ENCODE assay signal across 1 cellular context in the genomic region with DNA sequence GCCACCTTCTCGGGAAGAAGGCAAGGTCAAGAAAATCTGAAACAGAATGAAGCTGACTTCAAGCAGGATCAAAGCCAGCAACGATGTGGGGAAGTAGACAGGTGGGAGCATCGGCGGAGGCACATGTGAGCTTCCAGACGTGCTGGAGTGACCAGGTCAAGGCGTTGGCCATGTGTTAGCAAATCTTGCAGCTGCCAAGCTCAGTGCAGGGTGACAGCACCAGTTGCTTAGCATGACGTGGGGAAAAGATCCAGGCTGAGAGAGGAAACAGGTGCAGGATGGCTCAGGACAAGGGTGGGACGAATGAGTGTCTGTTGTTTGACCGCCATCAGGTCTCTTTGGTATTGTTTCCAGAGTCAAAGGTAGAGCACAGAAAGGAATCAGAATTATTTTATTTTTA.
TF ChIP-seq lines count a peak whose summit lies in the region.

No MANE protein-coding gene starts in this region.

TF ChIP-seq in GM23338, 12 proteins besides CTCF, POLR2A, EP300 and RAD21 (continued from another document):
- TF ChIP-seq REST (IDR thresholded peaks at IDR 0.05; ENCODE audit: unreplicated experiment) (no peak), ZNF331 (CRISPR knock-in tag; IDR thresholded peaks at IDR 0.05; ENCODE audit: low read depth) (no peak), ZNF114 (CRISPR knock-in tag; IDR thresholded peaks at IDR 0.05) (no peak), EZH2phosphoT487 (IDR thresholded peaks at IDR 0.05; ENCODE audit: unreplicated experiment) (no peak), EZH2 (IDR thresholded peaks at IDR 0.05; ENCODE audit: low read depth, unreplicated experiment) (no peak)
- TF ChIP-seq, protein P1, sequence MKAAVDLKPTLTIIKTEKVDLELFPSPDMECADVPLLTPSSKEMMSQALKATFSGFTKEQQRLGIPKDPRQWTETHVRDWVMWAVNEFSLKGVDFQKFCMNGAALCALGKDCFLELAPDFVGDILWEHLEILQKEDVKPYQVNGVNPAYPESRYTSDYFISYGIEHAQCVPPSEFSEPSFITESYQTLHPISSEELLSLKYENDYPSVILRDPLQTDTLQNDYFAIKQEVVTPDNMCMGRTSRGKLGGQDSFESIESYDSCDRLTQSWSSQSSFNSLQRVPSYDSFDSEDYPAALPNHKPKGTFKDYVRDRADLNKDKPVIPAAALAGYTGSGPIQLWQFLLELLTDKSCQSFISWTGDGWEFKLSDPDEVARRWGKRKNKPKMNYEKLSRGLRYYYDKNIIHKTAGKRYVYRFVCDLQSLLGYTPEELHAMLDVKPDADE (IDR thresholded peaks at IDR 0.05) = no peak
